In the genomic region with DNA sequence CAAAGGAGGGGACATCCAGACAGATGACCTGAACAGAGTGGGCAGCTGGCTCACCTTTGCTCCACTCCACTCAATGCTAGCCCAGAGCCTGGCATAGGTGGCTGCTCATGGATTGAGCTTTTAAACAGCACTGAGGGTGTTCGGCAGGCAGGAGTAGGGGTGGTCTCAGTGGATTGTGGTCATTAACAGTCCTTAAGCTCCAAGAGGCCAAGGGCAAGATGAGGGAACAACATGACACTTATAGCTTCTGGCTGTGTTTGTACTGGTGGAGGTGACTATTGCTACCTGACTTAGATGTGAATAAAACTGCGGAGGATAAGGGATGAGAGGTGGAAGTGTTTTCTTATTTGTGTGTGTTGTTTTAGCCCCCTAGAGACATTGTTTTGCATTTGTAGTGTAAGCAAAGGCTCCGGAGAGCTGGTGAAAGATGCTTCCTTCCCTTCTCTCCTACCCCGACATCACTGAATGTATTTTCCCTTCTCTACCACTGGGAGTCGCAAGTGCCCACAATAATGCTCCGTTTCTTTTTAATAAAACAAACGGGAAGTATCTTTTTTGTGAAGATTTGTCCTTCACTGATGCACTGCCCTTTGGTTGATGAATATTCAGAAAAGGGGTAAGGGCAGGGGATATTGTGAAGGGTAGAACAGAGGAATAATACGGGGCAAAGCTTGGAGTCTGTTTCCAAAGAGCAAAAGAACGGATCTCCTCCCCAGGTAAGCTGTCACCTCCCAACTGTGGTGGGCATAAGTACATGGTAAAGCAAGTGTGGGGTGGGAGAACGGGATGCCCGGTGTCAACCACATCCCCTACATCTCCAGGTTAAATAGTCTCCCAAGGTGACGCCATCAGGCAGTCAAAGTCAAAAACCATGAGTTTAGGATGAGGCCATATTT, we compare ENCODE assay signal across 9 cellular contexts. TPM values are rescaled to one million over a fixed set of nuclear protein-coding genes. Genes with fewer than 3 reads are reported as not detected.
DNase-seq lines count a peak whose midpoint lies in the region; ATAC-seq, FAIRE-seq and TF ChIP-seq lines count a peak whose summit lies in the region.
"Had no signal": no experiment of that assay in that cellular context is flagged by ENCODE, and none has a peak within 500 bp of the region (broad histone marks: within the 10 kb centered on the region; RNA-seq: fewer than 3 reads in every experiment).

No MANE protein-coding gene starts in this region.

- no peaks in the 10 kb centered on the region for H3K27me3 ChIP-seq in Loucy (ENCODE audit: insufficient read depth, low read length, poor library complexity, severe bottlenecking)
- H3K27me3 ChIP-seq in K562 (ENCODE audit: control insufficient read depth in 2 of 2, insufficient read depth in 2 of 2, low read length in 2 of 2), result no peaks in the 10 kb centered on the region

- H3K4me1 Mint-ChIP-seq in activated T-helper 17 cell treated with anti-CD3 and anti-CD28 coated beads, Interleukin-2, amount 50 U/mL, for 72 hours, result peaks cover 4% of the 10 kb centered on the region
- H3K4me1 Mint-ChIP-seq: CD4-positive, CD25-positive, alpha-beta regulatory T cell had no signal

- no peak for TF ChIP-seq EP300 in K562 (IDR thresholded peaks at IDR 0.05; ENCODE audit: low read length)

- peak overlapping the region; percentile 87 for H2AFZ ChIP-seq in Loucy (ENCODE audit: low read length)
- H2AFZ ChIP-seq in K562 (ENCODE audit: low read depth, low read length), result no peak overlapping the region

- peak; percentile 40 for FAIRE-seq in K562 (lab: Jason Lieb, UNC)

- H3K9me2 ChIP-seq in Loucy (replicated peaks; ENCODE audit: low read depth, low read length), result no peaks in the 10 kb centered on the region

- H3F3A ChIP-seq in Loucy (ENCODE audit: low read depth), result no peaks in the 10 kb centered on the region

- 2% methylated on average over 12 of the region's 12 CpGs for WGBS in K562 (ENCODE audit: insufficient coverage, low coverage, missing lambda C conversion rate)

- H3K4me2 ChIP-seq in Loucy (ENCODE audit: low read depth, low read length, poor library complexity, severe bottlenecking) (peak overlapping the region; percentile 49), K562 (ENCODE audit: insufficient read depth, low read length) (no peak overlapping the region)

- ATAC-seq in GM21619 (IDR thresholded peaks at IDR 0.05; ENCODE audit: unreplicated experiment) (peak; percentile 78), K562 (peak; percentile 70), left lobe of liver (peak; percentile 93)
- ATAC-seq in activated T-helper 17 cell treated with anti-CD3 and anti-CD28 coated beads, Interleukin-2, amount 50 U/mL, for 72 hours (replicated peaks), result no peak

- no peaks in the 10 kb centered on the region for H3K36me3 Mint-ChIP-seq in activated T-helper 17 cell treated with anti-CD3 and anti-CD28 coated beads, Interleukin-2, amount 50 U/mL, for 72 hours (ENCODE audit: low read depth)
- H3K36me3 Mint-ChIP-seq: CD4-positive, CD25-positive, alpha-beta regulatory T cell had no signal

- H3K27ac ChIP-seq in K562 (ENCODE audit: extremely low read depth, low read depth, low read length), result no peak overlapping the region

- H3K9ac ChIP-seq in Loucy (ENCODE audit: low read depth, low read length, poor library complexity, severe bottlenecking) (no peak overlapping the region), K562 (ENCODE audit: insufficient read depth in 1 of 2, low read depth in 2 of 2, low read length in 2 of 2) (no peak overlapping the region; a peak in 1 of 4 replicates)

- TF ChIP-seq CTCF in Loucy (conservative IDR thresholded peaks at IDR 0.05; ENCODE audit: low read length) (peak; percentile 84), K562 (IDR thresholded peaks at IDR 0.05 in 2 of 3, conservative IDR thresholded peaks at IDR 0.05 in 1 of 3; ENCODE audit: insufficient read depth in 2 of 3, low read depth in 1 of 3, low read length in 3 of 3) (peak; percentile 46 to 65 (median 55); a peak in 5 of 6 replicates)

- BruUV-seq in K562 (replicated peaks; lab: Mats Ljungman, UMichigan), result no TSS peak

- H3K27me3 Mint-ChIP-seq in activated T-helper 17 cell treated with anti-CD3 and anti-CD28 coated beads, Interleukin-2, amount 50 U/mL, for 72 hours, result peaks cover 10% of the 10 kb centered on the region
- H3K27me3 Mint-ChIP-seq: CD4-positive, CD25-positive, alpha-beta regulatory T cell had no signal

- H3K9me1 ChIP-seq in K562 (ENCODE audit: control insufficient read depth, insufficient read depth, low read length), result no peaks in the 10 kb centered on the region

- in situ Hi-C loops in K562 (cut with MboI), result no loop called here

- H3K4me1 ChIP-seq in Loucy (ENCODE audit: insufficient read depth, low read length, poor library complexity, severe bottlenecking) (no peaks in the 10 kb centered on the region), K562 (replicated peaks in 1 of 2; ENCODE audit: control insufficient read depth in 2 of 2, insufficient read depth in 2 of 2, low read length in 2 of 2) (no peaks in the 10 kb centered on the region)

- TF ChIP-seq POLR2A in K562 (conservative IDR thresholded peaks at IDR 0.05), result no peak

- H3K36me3 ChIP-seq in Loucy (ENCODE audit: insufficient read depth, low read length), result no peaks in the 10 kb centered on the region
- H3K36me3 ChIP-seq in K562 (ENCODE audit: control insufficient read depth, insufficient read depth, low read length), result no peaks in the 10 kb centered on the region

- H4K20me1 ChIP-seq in Loucy (ENCODE audit: insufficient read depth, low read length, poor library complexity, severe bottlenecking) (no peaks in the 10 kb centered on the region), K562 (replicated peaks; ENCODE audit: control insufficient read depth, insufficient read depth, low read length) (no peaks in the 10 kb centered on the region)

- TF ChIP-seq RAD21 in K562 (CRISPR knock-in tag; conservative IDR thresholded peaks at IDR 0.05 in 1 of 2, IDR thresholded peaks at IDR 0.05 in 1 of 2), result peak; percentile 64 to 83

- CTCF ChIA-PET in K562 (lab: Yijun Ruan, JAX; ENCODE audit: low intra/inter-chr PET ratio), result interaction anchor here (0.7 to 2.1 kb wide), 2 partner anchors 226 to 284 kb away, joined by 3 to 6 read pairs; no protein-coding TSS in a partner anchor

- intact Hi-C loops in K562 (cut with micrococcal nuclease), result loop anchor here (2.0 kb wide), 1 partner anchor 283 kb away; no protein-coding TSS in a partner anchor

- DNase-seq in NCI-H2081 (lab: John Stamatoyannopoulos, UW) (peak; percentile 33 to 42), NCI-H2081 treated with DMSO at 0.1 percent for 48 hours (lab: John Stamatoyannopoulos, UW) (no peak), K562 (ENCODE audit: extremely low read depth in 1 of 4, low spot score in 3 of 4) (peak; percentile 31 to 45 (median 41)), left lobe of liver (ENCODE audit: low spot score) (no peak), NCI-H774 (lab: John Stamatoyannopoulos, UW) (no peak)

- no peak overlapping the region for H3K4me3 Mint-ChIP-seq in activated T-helper 17 cell treated with anti-CD3 and anti-CD28 coated beads, Interleukin-2, amount 50 U/mL, for 72 hours
- H3K4me3 Mint-ChIP-seq: CD4-positive, CD25-positive, alpha-beta regulatory T cell had no signal

- H3K9me3 Mint-ChIP-seq in activated T-helper 17 cell treated with anti-CD3 and anti-CD28 coated beads, Interleukin-2, amount 50 U/mL, for 72 hours, result no peaks in the 10 kb centered on the region

- no peak overlapping the region for H3K27ac Mint-ChIP-seq in activated T-helper 17 cell treated with anti-CD3 and anti-CD28 coated beads, Interleukin-2, amount 50 U/mL, for 72 hours
- H3K27ac Mint-ChIP-seq: CD4-positive, CD25-positive, alpha-beta regulatory T cell had no signal

- POLR2A ChIA-PET in K562 (lab: Yijun Ruan, JAX), result no interaction called here

- H3K4me3 ChIP-seq in Loucy (ENCODE audit: low read length, poor library complexity, severe bottlenecking) (peak overlapping the region; percentile 42), K562 (no peak overlapping the region)

- H3K79me2 ChIP-seq in Loucy (ENCODE audit: insufficient read depth, low read length) (no peaks in the 10 kb centered on the region), K562 (ENCODE audit: control insufficient read depth, insufficient read depth, low read length) (no peaks in the 10 kb centered on the region)

- H3K9me3 ChIP-seq in Loucy (ENCODE audit: insufficient read depth, low read depth, low read length) (no peaks in the 10 kb centered on the region), K562 (replicated peaks; ENCODE audit: control insufficient read depth, insufficient read depth, low read depth, low read length) (no peaks in the 10 kb centered on the region; the same call in 1 of the 2 replicates)

TF ChIP-seq in K562, 482 proteins besides CTCF, POLR2A, EP300 and RAD21:
- TF ChIP-seq SMC3 (conservative IDR thresholded peaks at IDR 0.05; ENCODE audit: insufficient read depth, low read depth, low read length), result 0 out of 2 replicates have a peak, but pooled peaks have one; percentile 39
- TF ChIP-seq CHD1 (IDR thresholded peaks at IDR 0.05; ENCODE audit: low read length), result no peak
- TF ChIP-seq CCNT2 (IDR thresholded peaks at IDR 0.05; ENCODE audit: borderline replicate concordance, extremely low read depth, insufficient read length, low read depth, low read length), result no peak

RNA-seq across cellular contexts. Expression of gene MTNR1B, which starts 27.5 kb away (rescaled TPM):
- total RNA-seq in K562 (2011; cell fraction: chromatin; rRNA removed; ENCODE audit: low replicate concordance), result not detected in 2 replicates
- not detected in 2 replicates for total RNA-seq in K562 (2011; cell fraction: nucleolus; rRNA removed)
- not detected in 2 replicates for total RNA-seq in K562 (2011; cell fraction: nucleoplasm; rRNA removed)
- total RNA-seq in K562 (2014; rRNA removed), result not detected in 2 replicates
- not detected in 2 replicates for total RNA-seq in K562 (2014; rRNA removed; fragmentation: Illumina TruSeq; extraction: Trizol)
- not detected in 2 replicates for total RNA-seq in K562 (2015; rRNA removed; fragmentation: Illumina TruSeq; extraction: Trizol)
- not detected in 2 replicates for total RNA-seq in K562 (2021)
- polyA plus RNA-seq in K562 (2011; rRNA removed), result not detected in 2 replicates
- not detected in 2 replicates for polyA plus RNA-seq in K562 (2011; cell fraction: cytosol; rRNA removed)
- polyA plus RNA-seq in K562 (2011; cell fraction: nucleus; rRNA removed), result not detected in 2 replicates
- not detected in 2 replicates for polyA plus RNA-seq in K562 (2012)
- polyA plus RNA-seq in K562 (2014; fragmentation: Illumina TruSeq; extraction: Trizol), result not detected in 2 replicates
- not detected for polyA plus RNA-seq in K562 (2014; fragmentation: Nextera tagmentation; extraction: Ambion mirVana)
- not detected in 2 replicates for polyA plus RNA-seq in K562 (2014; rRNA removed)
- polyA minus RNA-seq in K562 (2011; rRNA and poly(A)+ RNA removed), result not detected in 2 replicates
- not detected in 2 replicates for polyA minus RNA-seq in K562 (2011; cell fraction: cytosol; rRNA and poly(A)+ RNA removed)
- polyA minus RNA-seq in K562 (2011; cell fraction: nucleus; rRNA and poly(A)+ RNA removed), result not detected in 2 replicates
- total RNA-seq in left lobe of liver, result not detected
- not detected for total RNA-seq in activated T-helper 17 cell treated with anti-CD3 and anti-CD28 coated beads, Interleukin-2, amount 50 U/mL, for 72 hours
- total RNA-seq: CD4-positive, CD25-positive, alpha-beta regulatory T cell had no signal
- polyA plus RNA-seq: CD4-positive, CD25-positive, alpha-beta regulatory T cell had no signal

Comparison
In these comparisons a context has a peak if more than half of its experiments do, and no peak if none do; other contexts are left out.
1. DNase-seq: peak in NCI-H2081 (2 of 2) and K562 (4 of 4); none in NCI-H2081 treated with DMSO at 0.1 percent for 48 hours (single experiment), left lobe of liver (single experiment) and NCI-H774 (single experiment).